In the genomic region with DNA sequence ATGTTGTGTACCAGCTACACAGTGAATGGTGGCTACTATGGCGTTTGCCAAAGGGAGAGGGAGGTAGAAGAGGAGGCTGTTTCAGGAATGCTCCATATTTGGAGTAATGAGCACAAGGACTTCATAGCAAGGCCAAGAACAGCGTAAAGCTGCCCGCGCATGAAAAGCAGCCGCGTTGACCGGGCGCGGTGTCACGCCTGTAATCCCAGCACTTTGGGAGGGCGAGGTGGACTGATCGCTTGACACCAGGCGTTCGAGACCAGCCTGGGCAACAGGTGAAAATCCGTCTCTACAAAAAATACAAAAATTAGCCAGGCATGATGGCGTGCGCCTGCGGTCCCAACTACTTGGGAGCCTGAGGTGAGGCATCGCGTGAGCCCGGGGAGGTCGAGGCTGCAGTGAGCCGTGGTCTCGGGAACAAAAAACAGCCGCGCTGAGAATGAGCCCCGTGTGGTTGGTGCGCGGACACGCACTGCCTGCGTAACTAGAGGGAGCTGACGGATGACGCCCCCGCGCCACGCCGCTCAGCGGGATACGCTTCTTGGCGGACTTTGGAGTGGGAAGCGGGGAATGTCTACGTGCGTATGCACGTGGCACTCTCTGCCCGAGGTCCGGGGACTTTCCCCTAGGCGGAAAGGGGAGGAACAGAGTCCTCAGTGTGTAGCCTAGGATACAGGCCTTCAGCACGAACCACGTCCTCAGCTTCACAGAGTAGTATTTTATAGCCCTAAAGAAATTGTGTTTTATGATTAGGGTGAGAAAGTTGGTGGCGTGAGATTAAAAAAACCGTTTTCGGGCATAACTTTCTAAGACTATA, we compare ENCODE assay signal across 8 cellular contexts. TPM values are rescaled to one million over a fixed set of nuclear protein-coding genes. Genes with fewer than 3 reads are reported as not detected.
DNase-seq lines count a peak whose midpoint lies in the region; ATAC-seq and TF ChIP-seq lines count a peak whose summit lies in the region.

A gene (minus strand): TSS at position 693 of the 817 bp plus-strand sequence.

- peak within 1 kb of the TSS; percentile 78 for H3K4me2 ChIP-seq in DOHH2 (ENCODE audit: low read length)

- peaks cover 23% of the 10 kb centered on the region for H3K79me2 ChIP-seq in DOHH2 (ENCODE audit: control insufficient read depth, low read length)

- H3K27me3 ChIP-seq in DOHH2 (ENCODE audit: control insufficient read depth, low read length) (no peaks in the 10 kb centered on the region), RWPE2 (ENCODE audit: insufficient read depth, poor library complexity, severe bottlenecking) (no peaks in the 10 kb centered on the region)

- no peaks in the 10 kb centered on the region for H3K9me2 ChIP-seq in DOHH2 (replicated peaks; ENCODE audit: control insufficient read depth, low read length)

- peak within 1 kb of the TSS; percentile 71 for H3K27ac ChIP-seq in DOHH2 (ENCODE audit: low read depth, low read length)
- peak within 1 kb of the TSS; percentile 76 for H3K27ac ChIP-seq in RWPE2 (ENCODE audit: poor library complexity, severe bottlenecking)

- no peaks in the 10 kb centered on the region for H3K9me3 ChIP-seq in DOHH2 (ENCODE audit: control insufficient read depth, insufficient read depth, low read length)
- no peaks in the 10 kb centered on the region for H3K9me3 ChIP-seq in RWPE2 (ENCODE audit: severe bottlenecking)

- TF ChIP-seq CTCF in DOHH2 (IDR thresholded peaks at IDR 0.05; ENCODE audit: low read depth, low read length, poor library complexity, severe bottlenecking) (no peak), RWPE2 (IDR thresholded peaks at IDR 0.05; ENCODE audit: poor library complexity, severe bottlenecking) (no peak), natural killer cell (IDR thresholded peaks at IDR 0.05) (no peak)

- intact Hi-C loops in natural killer cell (cut with micrococcal nuclease) = loop anchor here (1.0 to 2.0 kb wide), 6 partner anchors 10 to 158 kb away; a partner anchor contains a TSS

- DNase-seq in H4 (ENCODE audit: low spot score) = peak; percentile 100
- DNase-seq in LoVo (ENCODE audit: low spot score) = peak; percentile 98
- DNase-seq in RWPE2 (ENCODE audit: low spot score) = peak; percentile 98
- DNase-seq in activated T-helper 9 cell treated with anti-CD3 and anti-CD28 coated beads, Interleukin-2, amount 50 U/mL, for 16 hours (ENCODE audit: low read depth) = peak; percentile 89
- DNase-seq in fibroblast of peridontal ligament (ENCODE audit: extremely low read depth) = peak; percentile 100
- peak; percentile 74 for DNase-seq in natural killer cell
- DNase-seq in stimulated activated naive CD4-positive, alpha-beta T cell treated with Interleukin-2 at 50 U/mL for 16 hours (lab: John Stamatoyannopoulos, UW) = peak; percentile 94

- peaks cover 3 to 8% of the 10 kb centered on the region in 2 donors for H3K27me3 Mint-ChIP-seq in natural killer cell (ENCODE audit: low read depth in 2 of 2)

- H3K4me1 ChIP-seq in DOHH2 (ENCODE audit: control insufficient read depth, low read length) (peaks cover 48% of the 10 kb centered on the region), RWPE2 (ENCODE audit: insufficient read depth, poor library complexity, severe bottlenecking) (peaks cover 14% of the 10 kb centered on the region)

- H3K4me3 ChIP-seq in DOHH2 (ENCODE audit: low read length) (peak within 1 kb of the TSS; percentile 82), RWPE2 (ENCODE audit: severe bottlenecking) (peak within 1 kb of the TSS; percentile 72)

- H3K36me3 Mint-ChIP-seq in natural killer cell = peaks cover 6% of the 10 kb centered on the region

- H4K20me1 ChIP-seq in DOHH2 (ENCODE audit: control insufficient read depth, insufficient read depth, low read depth, low read length) = no peaks in the 10 kb centered on the region

- H3K4me3 Mint-ChIP-seq in natural killer cell = peak within 1 kb of the TSS; percentile 97

- H3K9me3 Mint-ChIP-seq in natural killer cell = no peaks in the 10 kb centered on the region

- peaks cover 35% of the 10 kb centered on the region for H3K36me3 ChIP-seq in DOHH2 (ENCODE audit: control insufficient read depth, low read length)
- peaks cover 31% of the 10 kb centered on the region for H3K36me3 ChIP-seq in RWPE2 (ENCODE audit: low read depth)

- peak within 1 kb of the TSS; percentile 95 to 100 for H3K27ac Mint-ChIP-seq in natural killer cell

- ATAC-seq in RWPE2 (ENCODE audit: low read depth) = peak; percentile 89
- ATAC-seq in natural killer cell = peak; percentile 80 to 90 (median 83)

- peaks cover 14% of the 10 kb centered on the region for H3F3A ChIP-seq in DOHH2 (ENCODE audit: control insufficient read depth, insufficient read depth)

- H3K4me1 Mint-ChIP-seq in natural killer cell = peaks cover 54 to 66% of the 10 kb centered on the region in 2 donors

RNA-seq across cellular contexts. Expression of the gene that starts here (rescaled TPM):
- 4,639 and 15,849 TPM in 2 replicates for total RNA-seq in H4 (2014; rRNA removed; shearing (Covaris generic))
- total RNA-seq in natural killer cell = 1,000 to 10,000 TPM; 5,042 to 6,602 (median 5,874) TPM

Comparison
In these comparisons a context has a peak if more than half of its experiments do, and no peak if none do; other contexts are left out.
1. Peak in every context shown above with its lines: DNase-seq, ATAC-seq, H3K4me3 ChIP-seq and H3K27ac ChIP-seq.